Comparison of ENCODE assay signal across 11 cellular contexts in the genomic region with DNA sequence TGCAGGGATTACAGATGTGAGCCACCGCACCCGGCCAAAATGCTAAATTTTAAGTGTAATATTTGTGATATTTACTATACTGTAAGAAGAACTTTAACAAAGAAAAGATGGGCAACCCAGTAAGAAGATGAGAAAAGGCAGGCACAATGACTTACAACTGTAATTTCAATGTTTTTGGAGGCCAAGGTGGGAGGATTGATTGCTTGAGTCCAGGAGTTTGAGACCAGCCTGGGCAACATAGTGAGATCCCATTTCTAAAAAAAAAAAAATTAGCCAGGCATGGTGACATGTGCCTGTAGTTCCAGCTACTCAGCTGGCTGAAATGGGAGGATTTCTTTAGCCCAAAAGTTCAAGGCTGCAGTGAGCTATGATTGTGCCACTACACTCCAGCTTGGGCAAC. TPM values are rescaled to one million over a fixed set of nuclear protein-coding genes. Genes with fewer than 3 reads are reported as not detected.
"Had no signal": no experiment of that assay in that cellular context is flagged by ENCODE, and none has a peak within 500 bp of the region (broad histone marks: within the 10 kb centered on the region; RNA-seq: fewer than 3 reads in every experiment).

No MANE protein-coding gene starts in this region.

- ATAC-seq: HepG2 had no signal

- FAIRE-seq: HepG2, HTR-8/SVneo had no signal

- H3K9me3 Mint-ChIP-seq: IgD-negative memory B cell had no signal

- H3K36me3 Mint-ChIP-seq: IgD-negative memory B cell had no signal

- H3K4me2 ChIP-seq: KMS-11 had no signal

- DNase-seq: IMR-90, Karpas-422, KBM-7, KG1 had no signal

- H3K27ac Mint-ChIP-seq: IgD-negative memory B cell had no signal

- H3K9ac ChIP-seq: KMS-11 had no signal

- H3K4me3 Mint-ChIP-seq: IgD-negative memory B cell had no signal

- H3K27me3 Mint-ChIP-seq: IgD-negative memory B cell had no signal

- H3K27ac ChIP-seq: HL-60, KMS-11 had no signal

RNA-seq across cellular contexts. Expression of a gene that starts 42.2 kb away (rescaled TPM):
- total RNA-seq: HepG2, HT-29, HT1080, IMR-90 had no signal
- polyA plus RNA-seq: HepG2, IMR-90 had no signal
